ENCODE assay signal across 8 cellular contexts in the genomic region with DNA sequence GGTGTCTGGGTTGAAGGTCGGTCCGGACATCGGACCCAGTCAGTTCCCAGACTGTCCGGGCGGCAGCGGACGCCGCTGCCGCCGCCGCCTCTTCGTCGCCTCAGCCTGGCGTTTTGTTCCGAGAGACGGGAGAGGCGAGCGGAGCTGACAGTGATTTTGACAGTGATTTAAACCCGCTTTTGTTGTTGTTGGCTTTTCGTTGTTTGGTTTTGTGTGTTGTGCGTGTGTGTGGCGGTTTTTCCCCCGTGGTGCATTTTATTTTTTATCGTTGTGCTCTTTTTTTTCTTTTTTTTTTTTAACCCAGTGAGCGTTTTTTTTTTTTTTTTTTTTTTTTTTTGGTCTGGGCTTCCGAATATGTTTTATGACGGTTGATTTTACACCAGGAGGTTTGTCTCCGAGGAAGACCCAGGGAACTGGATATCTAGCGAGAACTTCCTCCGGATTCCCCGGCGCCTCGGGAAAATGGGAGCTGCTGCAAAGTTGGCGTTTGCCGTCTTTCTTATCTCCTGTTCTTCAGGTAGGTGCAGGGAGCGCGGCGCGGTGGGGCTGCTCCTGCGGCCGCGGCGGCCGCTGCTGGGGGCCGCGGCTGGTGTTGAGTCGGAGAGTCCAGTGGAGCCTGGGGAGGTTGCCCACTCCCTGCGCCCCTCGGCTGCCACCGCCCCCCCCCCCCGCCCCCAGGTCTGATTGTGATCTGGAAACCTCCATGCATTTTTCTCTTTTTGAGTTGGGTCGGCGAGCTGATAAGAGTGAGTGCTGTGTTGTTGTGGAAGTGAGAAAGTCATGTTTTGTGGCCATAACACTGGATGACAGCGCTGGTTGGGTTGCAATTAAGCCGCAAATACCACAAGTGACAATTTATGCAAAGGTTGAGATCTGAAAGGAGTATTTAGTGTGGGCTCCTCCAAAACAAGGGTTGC. TPM values are rescaled to one million over a fixed set of nuclear protein-coding genes. Genes with fewer than 3 reads are reported as not detected.
DNase-seq lines count a peak whose midpoint lies in the region; ATAC-seq and TF ChIP-seq lines count a peak whose summit lies in the region.

A gene (plus strand): TSS at position 339 of the 917 bp plus-strand sequence. CDS start 124 bp downstream, at position 463.

- CTCF ChIA-PET in BJ (lab: Yijun Ruan, JAX), result interaction anchor here (0.7 to 1.5 kb wide), 2 partner anchors 11 to 67 kb away, joined by 3 to 4 read pairs; no protein-coding TSS in a partner anchor

- ATAC-seq in GM19035 (IDR thresholded peaks at IDR 0.05; ENCODE audit: unreplicated experiment), result peak; percentile 45
- peak; percentile 56 for ATAC-seq in HG03175 (IDR thresholded peaks at IDR 0.05; ENCODE audit: unreplicated experiment)
- ATAC-seq in natural killer cell treated with Interleukin-12 subunit alpha and Interleukin-12 subunit beta and Interleukin-15 and Interleukin-18, amount 100 ng/mL, for 72 hours, result peak; percentile 57 to 64

- POLR2A ChIA-PET in BJ (lab: Charles Lee), result no interaction called here

- peaks cover 4% of the 10 kb centered on the region for H3K36me3 Mint-ChIP-seq in activated T-helper 1 cell treated with anti-CD3 and anti-CD28 coated beads, Interleukin-12 subunit alpha, Interleukin-12 subunit beta, Interleukin-2, Interleukin-4 antibody, amounts not matched to agents 30 ng/mL and 10 ng/mL and 1 ng/mL, durations not matched to agents 14 hours and 24 hours and 36 hours (ENCODE audit: low read depth)
- no peaks in the 10 kb centered on the region for H3K36me3 Mint-ChIP-seq in natural killer cell treated with Interleukin-12 subunit alpha and Interleukin-12 subunit beta and Interleukin-15 and Interleukin-18, amount 100 ng/mL, for 72 hours

- peaks cover 35% of the 10 kb centered on the region for H3K4me1 Mint-ChIP-seq in activated T-helper 1 cell treated with anti-CD3 and anti-CD28 coated beads, Interleukin-12 subunit alpha, Interleukin-12 subunit beta, Interleukin-2, Interleukin-4 antibody, amounts not matched to agents 30 ng/mL and 10 ng/mL and 1 ng/mL, durations not matched to agents 14 hours and 24 hours and 36 hours (ENCODE audit: low read depth)
- H3K4me1 Mint-ChIP-seq in natural killer cell treated with Interleukin-12 subunit alpha and Interleukin-12 subunit beta and Interleukin-15 and Interleukin-18, amount 100 ng/mL, for 72 hours (ENCODE audit: low read depth in 2 of 2), result peaks cover 31 to 42% of the 10 kb centered on the region in 2 donors

- intact Hi-C loops in activated T-helper 1 cell treated with anti-CD3 and anti-CD28 coated beads, Interleukin-12 subunit alpha, Interleukin-12 subunit beta, Interleukin-2, Interleukin-4 antibody, amounts not matched to agents 30 ng/mL and 10 ng/mL and 1 ng/mL, durations not matched to agents 14 hours and 24 hours and 36 hours (cut with micrococcal nuclease), result loop anchor here (1.0 to 10.0 kb wide), 13 partner anchors 22 to 1742 kb away; a partner anchor contains a TSS

- peak within 1 kb of the TSS; percentile 95 for H3K4me3 Mint-ChIP-seq in activated T-helper 1 cell treated with anti-CD3 and anti-CD28 coated beads, Interleukin-12 subunit alpha, Interleukin-12 subunit beta, Interleukin-2, Interleukin-4 antibody, amounts not matched to agents 30 ng/mL and 10 ng/mL and 1 ng/mL, durations not matched to agents 14 hours and 24 hours and 36 hours
- H3K4me3 Mint-ChIP-seq in natural killer cell treated with Interleukin-12 subunit alpha and Interleukin-12 subunit beta and Interleukin-15 and Interleukin-18, amount 100 ng/mL, for 72 hours, result peak within 1 kb of the TSS; percentile 92

- no peaks in the 10 kb centered on the region for H3K9me3 Mint-ChIP-seq in activated T-helper 1 cell treated with anti-CD3 and anti-CD28 coated beads, Interleukin-12 subunit alpha, Interleukin-12 subunit beta, Interleukin-2, Interleukin-4 antibody, amounts not matched to agents 30 ng/mL and 10 ng/mL and 1 ng/mL, durations not matched to agents 14 hours and 24 hours and 36 hours
- H3K9me3 Mint-ChIP-seq in natural killer cell treated with Interleukin-12 subunit alpha and Interleukin-12 subunit beta and Interleukin-15 and Interleukin-18, amount 100 ng/mL, for 72 hours, result no peaks in the 10 kb centered on the region

- H3K27me3 ChIP-seq in BJ (ENCODE audit: control insufficient read depth, insufficient read depth, low read length), result no peaks in the 10 kb centered on the region

- H3K27ac ChIP-seq in substantia nigra (ENCODE audit: low read depth, low read length, poor library complexity, severe bottlenecking), result peak within 1 kb of the TSS; percentile 83

- H3K4me3 ChIP-seq in BJ (ENCODE audit: low read depth, low read length) (peak within 1 kb of the TSS; percentile 84), fibroblast of the aortic adventitia (ENCODE audit: low read depth, low read length) (peak within 1 kb of the TSS; percentile 92)

- DNase-seq in BJ (ENCODE audit: low read depth) (no peak), NOMO-1 treated with dmso at 0.1 percent for 144 hours (lab: John Stamatoyannopoulos, UW; ENCODE audit: unreplicated experiment) (peak; percentile 14), fibroblast of the aortic adventitia (ENCODE audit: low read depth) (peak; percentile 36), substantia nigra (lab: John Stamatoyannopoulos, UW) (peak in 28 of 49 donors; percentile 2 to 71 (median 14))
- peak; percentile 28 for DNase-seq in activated T-helper 1 cell treated with anti-CD3 and anti-CD28 coated beads, Interleukin-12 subunit alpha, Interleukin-12 subunit beta, Interleukin-2, Interleukin-4 antibody, amounts not matched to agents 30 ng/mL and 10 ng/mL and 1 ng/mL, durations not matched to agents 14 hours and 24 hours and 36 hours (ENCODE audit: low spot score)
- peak; percentile 64 for DNase-seq in natural killer cell treated with Interleukin-12 subunit alpha and Interleukin-12 subunit beta and Interleukin-15 and Interleukin-18, amount 100 ng/mL, for 72 hours (ENCODE audit: low spot score)

- H3K27ac Mint-ChIP-seq in activated T-helper 1 cell treated with anti-CD3 and anti-CD28 coated beads, Interleukin-12 subunit alpha, Interleukin-12 subunit beta, Interleukin-2, Interleukin-4 antibody, amounts not matched to agents 30 ng/mL and 10 ng/mL and 1 ng/mL, durations not matched to agents 14 hours and 24 hours and 36 hours, result peak within 1 kb of the TSS; percentile 90
- H3K27ac Mint-ChIP-seq in natural killer cell treated with Interleukin-12 subunit alpha and Interleukin-12 subunit beta and Interleukin-15 and Interleukin-18, amount 100 ng/mL, for 72 hours, result peak within 1 kb of the TSS; percentile 72 to 94

- H3K27me3 Mint-ChIP-seq in activated T-helper 1 cell treated with anti-CD3 and anti-CD28 coated beads, Interleukin-12 subunit alpha, Interleukin-12 subunit beta, Interleukin-2, Interleukin-4 antibody, amounts not matched to agents 30 ng/mL and 10 ng/mL and 1 ng/mL, durations not matched to agents 14 hours and 24 hours and 36 hours (ENCODE audit: insufficient read depth), result peaks cover 52% of the 10 kb centered on the region
- H3K27me3 Mint-ChIP-seq in natural killer cell treated with Interleukin-12 subunit alpha and Interleukin-12 subunit beta and Interleukin-15 and Interleukin-18, amount 100 ng/mL, for 72 hours, result peaks cover 10 to 28% of the 10 kb centered on the region in 2 donors

- TF ChIP-seq CTCF in BJ (IDR thresholded peaks at IDR 0.05; ENCODE audit: insufficient read depth, low read depth, low read length) (no peak), fibroblast of the aortic adventitia (IDR thresholded peaks at IDR 0.05; ENCODE audit: insufficient read depth, low read length) (no peak)

- no peaks in the 10 kb centered on the region for H3K36me3 ChIP-seq in BJ (ENCODE audit: control insufficient read depth, insufficient read depth, low read length)

RNA-seq across cellular contexts. Expression of the gene that starts here (rescaled TPM):
- polyA plus RNA-seq in BJ (2011; rRNA removed), result 2.2 and 5.4 TPM in 2 replicates
- polyA minus RNA-seq in BJ (2011; rRNA and poly(A)+ RNA removed), result 10.2 and 11.4 TPM in 2 replicates
- 1.7 and 3.6 TPM in 2 replicates for total RNA-seq in activated T-helper 1 cell treated with anti-CD3 and anti-CD28 coated beads, Interleukin-12 subunit alpha, Interleukin-12 subunit beta, Interleukin-2, Interleukin-4 antibody, amounts not matched to agents 30 ng/mL and 10 ng/mL and 1 ng/mL, durations not matched to agents 14 hours and 24 hours and 36 hours
- total RNA-seq in fibroblast of the aortic adventitia (ENCODE audit: low replicate concordance), result 42.9 and 54.0 TPM in 2 replicates
- total RNA-seq in natural killer cell treated with Interleukin-12 subunit alpha and Interleukin-12 subunit beta and Interleukin-15 and Interleukin-18, amount 100 ng/mL, for 72 hours, result 1 to 10 TPM; 1.1 to 3.5 TPM
